Comparison of ENCODE assay signal across 8 cellular contexts in genomic region chr9:130701059-130702022, GRCh38. TPM values are rescaled to one million over a fixed set of nuclear protein-coding genes. Genes with fewer than 3 reads are reported as not detected.
DNase-seq lines count a peak whose midpoint lies in the region; ATAC-seq, FAIRE-seq and TF ChIP-seq lines count a peak whose summit lies in the region.

No MANE protein-coding gene starts in this region.

- H3K36me3 ChIP-seq in bronchial epithelial cell (ENCODE audit: control insufficient read depth, insufficient read depth, low read length), result peaks cover 23% of the 10 kb centered on the region

- TF ChIP-seq CTCF in GM12872 (IDR thresholded peaks at IDR 0.05; ENCODE audit: insufficient read depth, low read depth, low read length) (peak; percentile 94), bronchial epithelial cell (IDR thresholded peaks at IDR 0.05; ENCODE audit: insufficient read depth, low read length, severe bottlenecking) (peak; percentile 94)

- FAIRE-seq in bronchial epithelial cell (lab: Jason Lieb, UNC), result no peak

- no peak overlapping the region for H3K4me3 ChIP-seq in bronchial epithelial cell (ENCODE audit: low read depth, low read length)

- DNase-seq in NCI-H1694 treated with DMSO at 0.1 percent for 48 hours (lab: John Stamatoyannopoulos, UW), result peak; percentile 44
- DNase-seq in activated CD4-positive, CD25-positive, alpha-beta regulatory T cell (lab: John Stamatoyannopoulos, UW), result peak; percentile 48 to 58 (median 53)
- peak; percentile 47 for DNase-seq in bronchial epithelial cell (ENCODE audit: low read depth)
- DNase-seq in kidney glomerular epithelial cell (lab: John Stamatoyannopoulos, UW), result peak; percentile 55
- peak; percentile 69 for DNase-seq in stimulated activated CD4-positive, alpha-beta T cell treated with anti-CD3 and anti-CD28 coated beads, Interleukin-1b, Interleukin-23, amount 100 ng/mL, for 48 hours

- ATAC-seq in GM19467 (IDR thresholded peaks at IDR 0.05; ENCODE audit: unreplicated experiment) (no peak), HG02970 (IDR thresholded peaks at IDR 0.05; ENCODE audit: low FRiP score, unreplicated experiment) (no peak)

- H3K27me3 ChIP-seq in bronchial epithelial cell (ENCODE audit: control insufficient read depth, insufficient read depth, low read length), result no peaks in the 10 kb centered on the region

RNA-seq across cellular contexts. Expression of gene EXOSC2, which starts 7.8 kb away (rescaled TPM):
- total RNA-seq in bronchial epithelial cell, result 20.0 and 38.7 TPM in 2 replicates

RNA-seq across cellular contexts. Expression of gene PRDM12, which starts 36.9 kb away (rescaled TPM):
- total RNA-seq in bronchial epithelial cell, result not detected in 2 replicates
